In genomic region chr17:73101031-73101430, GRCh38 we compare ENCODE assay signal across 20 cellular contexts.
"Had no signal": no experiment of that assay in that cellular context is flagged by ENCODE, and none has a peak within 500 bp of the region (broad histone marks: within the 10 kb centered on the region; RNA-seq: fewer than 3 reads in every experiment).

No MANE protein-coding gene starts in this region.

- H3K4me3 ChIP-seq: dorsolateral prefrontal cortex, gastrocnemius medialis, heart right ventricle, left ventricle myocardium inferior, lung, prostate gland, right lobe of liver, tibial artery, upper lobe of left lung, uterus had no signal

- H3K27ac Mint-ChIP-seq: naive B cell; nephron; stimulated activated effector memory CD8-positive, alpha-beta T cell treated with anti-CD3 and anti-CD28 coated beads, Interleukin-12 subunit alpha, Interleukin-12 subunit beta, amount 100 ng/mL, for 72 hours had no signal

- H3K9me3 ChIP-seq: gastrocnemius medialis, prostate gland, right lobe of liver, upper lobe of left lung, uterus had no signal

- H3K36me3 ChIP-seq: gastrocnemius medialis, heart right ventricle, left ventricle myocardium inferior, prostate gland, right lobe of liver, tibial artery, upper lobe of left lung, uterus had no signal

- H3K9me3 Mint-ChIP-seq: stimulated activated effector memory CD8-positive, alpha-beta T cell treated with anti-CD3 and anti-CD28 coated beads, Interleukin-12 subunit alpha, Interleukin-12 subunit beta, amount 100 ng/mL, for 72 hours had no signal

- H3K4me3 Mint-ChIP-seq: naive B cell; nephron; stimulated activated effector memory CD8-positive, alpha-beta T cell treated with anti-CD3 and anti-CD28 coated beads, Interleukin-12 subunit alpha, Interleukin-12 subunit beta, amount 100 ng/mL, for 72 hours had no signal

- ATAC-seq: gastrocnemius medialis; heart right ventricle; right lobe of liver; stimulated activated effector memory CD8-positive, alpha-beta T cell treated with anti-CD3 and anti-CD28 coated beads, Interleukin-12 subunit alpha, Interleukin-12 subunit beta, amount 100 ng/mL, for 72 hours; stimulated activated naive CD8-positive, alpha-beta T cell treated with anti-CD3 and anti-CD28 coated beads, Interleukin-15, Interleukin-2, amounts not matched to agents 100 U/mL and 50 U/mL, for 24 hours had no signal

- H3K36me3 Mint-ChIP-seq: naive B cell; stimulated activated effector memory CD8-positive, alpha-beta T cell treated with anti-CD3 and anti-CD28 coated beads, Interleukin-12 subunit alpha, Interleukin-12 subunit beta, amount 100 ng/mL, for 72 hours had no signal

- H3K27ac ChIP-seq: gastrocnemius medialis, heart right ventricle, left ventricle myocardium inferior, parathyroid adenoma, prostate gland, right lobe of liver, tibial artery, upper lobe of left lung, uterus had no signal

- DNase-seq: cortex of kidney; effector CD8-positive, alpha-beta T cell; gastrocnemius medialis; heart right ventricle; left ventricle myocardium inferior; mesenchymal stem cell; naive B cell; right lobe of liver; stimulated activated CD4-positive, alpha-beta T cell treated with anti-CD3 and anti-CD28 coated beads, Interleukin-4, amount 100 ng/mL, for 1 hour; stimulated activated CD8-positive, alpha-beta memory T cell treated with anti-CD3 and anti-CD28 coated beads, Interleukin-4, amount 100 ng/mL, for 48 hours; stimulated activated naive CD8-positive, alpha-beta T cell treated with anti-CD3 and anti-CD28 coated beads, Interleukin-15, Interleukin-2, amounts not matched to agents 100 U/mL and 50 U/mL, for 24 hours; tibial artery; upper lobe of left lung; uterus had no signal

- H3K4me1 Mint-ChIP-seq: nephron; stimulated activated effector memory CD8-positive, alpha-beta T cell treated with anti-CD3 and anti-CD28 coated beads, Interleukin-12 subunit alpha, Interleukin-12 subunit beta, amount 100 ng/mL, for 72 hours had no signal

- H3K4me1 ChIP-seq: gastrocnemius medialis, left ventricle myocardium inferior, parathyroid adenoma, prostate gland, right lobe of liver, uterus had no signal

- H3K27me3 ChIP-seq: dorsolateral prefrontal cortex, gastrocnemius medialis, right lobe of liver, tibial artery, upper lobe of left lung, uterus had no signal
